ENCODE assay signal across 22 cellular contexts in the genomic region with DNA sequence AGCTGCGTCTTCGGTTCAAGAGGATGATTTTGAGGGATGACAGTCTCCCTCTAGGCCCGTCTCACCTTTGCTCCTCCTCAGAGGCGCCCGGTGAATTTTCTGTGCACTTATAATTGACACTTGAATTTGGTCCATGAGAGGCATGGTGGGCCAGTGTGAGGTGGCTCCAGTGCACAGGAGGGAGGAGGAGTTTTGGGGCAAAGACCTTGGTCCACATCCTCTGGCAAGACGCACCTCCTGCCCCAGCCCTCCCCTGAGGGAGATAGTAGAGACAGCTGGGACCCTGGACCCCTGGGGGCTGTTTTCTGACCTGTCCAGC. TPM values are rescaled to one million over a fixed set of nuclear protein-coding genes. Genes with fewer than 3 reads are reported as not detected.
DNase-seq lines count a peak whose midpoint lies in the region; ATAC-seq and TF ChIP-seq lines count a peak whose summit lies in the region.
"Had no signal": no experiment of that assay in that cellular context is flagged by ENCODE, and none has a peak within 500 bp of the region (broad histone marks: within the 10 kb centered on the region; RNA-seq: fewer than 3 reads in every experiment).

No MANE protein-coding gene starts in this region.

- BruUV-seq in Caco-2 (replicated peaks; lab: Mats Ljungman, UMichigan) = no TSS peak

- no peak for TF ChIP-seq CTCF in CD4-positive, alpha-beta T cell (IDR thresholded peaks at IDR 0.05)
- TF ChIP-seq CTCF in Caco-2 (IDR thresholded peaks at IDR 0.05; ENCODE audit: insufficient read depth in 1 of 2, low read depth in 1 of 2, low read length in 1 of 2, severe bottlenecking in 1 of 2, unreplicated experiment in 1 of 2) = no peak

- no peaks in the 10 kb centered on the region for H3K9me3 Mint-ChIP-seq in CD4-positive, alpha-beta T cell
- peaks cover 7% of the 10 kb centered on the region for H3K9me3 Mint-ChIP-seq in Caco-2 (ENCODE audit: unreplicated experiment)
- peaks cover 7% of the 10 kb centered on the region for H3K9me3 Mint-ChIP-seq in activated naive CD8-positive, alpha-beta T cell treated with anti-CD3 and anti-CD28 coated beads for 36 hours
- H3K9me3 Mint-ChIP-seq: activated B cell treated with CpG ODN at 0.5 μM for 24 hours; memory B cell; T-helper 1 cell treated with Interleukin-12 subunit alpha and Interleukin-12 subunit beta and Interleukin-4 antibody, amounts not matched to agents 30 μg/mL and 1 μg/mL, for 36 hours had no signal

- H3K4me3 Mint-ChIP-seq in CD4-positive, alpha-beta T cell = peak overlapping the region; percentile 31
- H3K4me3 Mint-ChIP-seq in Caco-2 (ENCODE audit: unreplicated experiment) = peak overlapping the region; percentile 24
- no peak overlapping the region for H3K4me3 Mint-ChIP-seq in activated naive CD8-positive, alpha-beta T cell treated with anti-CD3 and anti-CD28 coated beads for 36 hours
- H3K4me3 Mint-ChIP-seq: activated B cell treated with CpG ODN at 0.5 μM for 24 hours; activated CD8-positive, alpha-beta memory T cell treated with anti-CD3 and anti-CD28 coated beads, Interleukin-2, amount 10 ng/mL, durations not matched to agents 7 days and 5 days; memory B cell; T-helper 1 cell treated with Interleukin-12 subunit alpha and Interleukin-12 subunit beta and Interleukin-4 antibody, amounts not matched to agents 30 μg/mL and 1 μg/mL, for 36 hours had no signal

- H3K36me3 ChIP-seq in Caco-2 (ENCODE audit: control insufficient read depth, insufficient read depth, low read length) = no peaks in the 10 kb centered on the region; the same call in none of the 2 replicates
- H3K36me3 ChIP-seq in neuronal stem cell (replicated peaks in 1 of 2; ENCODE audit: control insufficient read depth in 2 of 2, insufficient read depth in 2 of 2, low read length in 2 of 2) = no peaks in the 10 kb centered on the region
- H3K36me3 ChIP-seq: Peyer's patch, SJSA1 had no signal

- H3K79me1 ChIP-seq in neuronal stem cell (ENCODE audit: low read depth, low read length) = no peaks in the 10 kb centered on the region

- no peak overlapping the region for H2AFZ ChIP-seq in neuronal stem cell (ENCODE audit: low read length)

- peaks cover 89% of the 10 kb centered on the region for H3K4me1 Mint-ChIP-seq in CD4-positive, alpha-beta T cell (ENCODE audit: low read depth)
- peaks cover 7% of the 10 kb centered on the region for H3K4me1 Mint-ChIP-seq in Caco-2 (ENCODE audit: low read depth, unreplicated experiment)
- peaks cover 78% of the 10 kb centered on the region for H3K4me1 Mint-ChIP-seq in activated naive CD8-positive, alpha-beta T cell treated with anti-CD3 and anti-CD28 coated beads for 36 hours

- no peak overlapping the region for H3K14ac ChIP-seq in neuronal stem cell (ENCODE audit: low read length)

- H2AK5ac ChIP-seq in neuronal stem cell (ENCODE audit: low read depth, low read length) = peak overlapping the region; percentile 51

- H2BK120ac ChIP-seq in neuronal stem cell (ENCODE audit: low read depth, low read length) = no peak overlapping the region

- H3K27me3 Mint-ChIP-seq in CD4-positive, alpha-beta T cell = no peaks in the 10 kb centered on the region
- H3K27me3 Mint-ChIP-seq in Caco-2 (ENCODE audit: insufficient read depth, unreplicated experiment) = no peaks in the 10 kb centered on the region
- no peaks in the 10 kb centered on the region for H3K27me3 Mint-ChIP-seq in activated naive CD8-positive, alpha-beta T cell treated with anti-CD3 and anti-CD28 coated beads for 36 hours
- H3K27me3 Mint-ChIP-seq: activated B cell treated with CpG ODN at 0.5 μM for 24 hours; activated CD8-positive, alpha-beta memory T cell treated with anti-CD3 and anti-CD28 coated beads, Interleukin-2, amount 10 ng/mL, durations not matched to agents 7 days and 5 days; memory B cell had no signal

- no peak overlapping the region for H3K4ac ChIP-seq in neuronal stem cell (ENCODE audit: low read length)

- H4K91ac ChIP-seq in neuronal stem cell (ENCODE audit: low read depth, low read length, poor library complexity) = no peak overlapping the region

- H3K4me1 ChIP-seq in Caco-2 (peaks cover 41% of the 10 kb centered on the region), neuronal stem cell (ENCODE audit: control insufficient read depth in 2 of 2, insufficient read depth in 1 of 2, low read depth in 1 of 2, low read length in 2 of 2) (peaks cover 6 to 11% of the 10 kb centered on the region in 2 donors)
- H3K4me1 ChIP-seq: SJSA1 had no signal

- H2BK12ac ChIP-seq in neuronal stem cell (ENCODE audit: low read length) = no peak overlapping the region

- H3K9me3 ChIP-seq in CD4-positive, alpha-beta T cell (ENCODE audit: control insufficient read depth, low read length) = no peaks in the 10 kb centered on the region
- H3K9me3 ChIP-seq in Caco-2 (peaks cover 13% of the 10 kb centered on the region), neuronal stem cell (replicated peaks in 1 of 2; ENCODE audit: control insufficient read depth in 2 of 2, insufficient read depth in 1 of 2, low read depth in 1 of 2, low read length in 2 of 2) (no peaks in the 10 kb centered on the region)
- H3K9me3 ChIP-seq: Peyer's patch, SJSA1 had no signal

- H3K4me2 ChIP-seq in neuronal stem cell (ENCODE audit: insufficient read depth, low read length, poor library complexity, severe bottlenecking) = no peak overlapping the region

- H2BK15ac ChIP-seq in neuronal stem cell (ENCODE audit: low read length) = peak overlapping the region; percentile 50

- intact Hi-C loops in CD4-positive, alpha-beta T cell (cut with DNase I, micrococcal nuclease) = no loop called here
- intact Hi-C loops in Caco-2 (cut with micrococcal nuclease; ENCODE audit: unreplicated experiment) = no loop called here

- no peak overlapping the region for H3K4me3 ChIP-seq in Caco-2 (ENCODE audit: low read depth, low read length)
- no peak overlapping the region for H3K4me3 ChIP-seq in neuronal stem cell (ENCODE audit: low read length in 2 of 2)
- H3K4me3 ChIP-seq: Peyer's patch, SJSA1 had no signal

- H3K27me3 ChIP-seq in CD4-positive, alpha-beta T cell (ENCODE audit: control insufficient read depth, insufficient read depth, low read length) = no peaks in the 10 kb centered on the region
- H3K27me3 ChIP-seq in Caco-2 (replicated peaks; ENCODE audit: control insufficient read depth, insufficient read depth, low read length) (no peaks in the 10 kb centered on the region), neuronal stem cell (ENCODE audit: control insufficient read depth in 3 of 3, insufficient read depth in 3 of 3, low read depth in 1 of 3, low read length in 3 of 3) (no peaks in the 10 kb centered on the region)
- H3K27me3 ChIP-seq: Peyer's patch had no signal

- WGBS in neuronal stem cell (ENCODE audit: extremely low coverage in 2 of 2, insufficient read length in 2 of 2, insufficient replicate concordance in 1 of 2), 2 donors = no CpG with 5 or more reads among the region's 6 CpGs

- H2BK5ac ChIP-seq in neuronal stem cell (ENCODE audit: low read length) = no peak overlapping the region

- CTCF ChIA-PET in CD4-positive, alpha-beta T cell (lab: Charles Lee) = interaction anchor here (0.9 to 1.3 kb wide), 2 partner anchors 11 to 28 kb away, joined by 3 read pairs; no protein-coding TSS in a partner anchor
- CTCF ChIA-PET in Caco-2 (lab: Charles Lee) = no interaction called here

- H4K8ac ChIP-seq in neuronal stem cell (ENCODE audit: low read depth, low read length) = no peak overlapping the region

- peak overlapping the region; percentile 52 for H3K27ac ChIP-seq in CD4-positive, alpha-beta T cell (ENCODE audit: low read depth, low read length)
- H3K27ac ChIP-seq in neuronal stem cell (replicated peaks; ENCODE audit: low read length) = no peak overlapping the region
- H3K27ac ChIP-seq: Peyer's patch, SJSA1 had no signal

- peak overlapping the region; percentile 27 for H3K18ac ChIP-seq in neuronal stem cell (ENCODE audit: low read length)

- H3K36me3 Mint-ChIP-seq in CD4-positive, alpha-beta T cell (ENCODE audit: low read depth) = peaks cover 96% of the 10 kb centered on the region
- H3K36me3 Mint-ChIP-seq in Caco-2 (ENCODE audit: insufficient read depth, unreplicated experiment) = peaks cover 63% of the 10 kb centered on the region
- peaks cover 65% of the 10 kb centered on the region for H3K36me3 Mint-ChIP-seq in activated naive CD8-positive, alpha-beta T cell treated with anti-CD3 and anti-CD28 coated beads for 36 hours

- peak overlapping the region; percentile 76 for H3K27ac Mint-ChIP-seq in CD4-positive, alpha-beta T cell
- H3K27ac Mint-ChIP-seq in Caco-2 (ENCODE audit: unreplicated experiment) = peak overlapping the region; percentile 99
- H3K27ac Mint-ChIP-seq in activated naive CD8-positive, alpha-beta T cell treated with anti-CD3 and anti-CD28 coated beads for 36 hours = peak overlapping the region; percentile 74
- H3K27ac Mint-ChIP-seq: activated CD8-positive, alpha-beta memory T cell treated with anti-CD3 and anti-CD28 coated beads, Interleukin-2, amount 10 ng/mL, durations not matched to agents 7 days and 5 days; memory B cell; T-helper 1 cell treated with Interleukin-12 subunit alpha and Interleukin-12 subunit beta and Interleukin-4 antibody, amounts not matched to agents 30 μg/mL and 1 μg/mL, for 36 hours had no signal

- no peak overlapping the region for H3K23ac ChIP-seq in neuronal stem cell (ENCODE audit: low read depth, low read length, poor library complexity)

- DNase-seq in CD4-positive, alpha-beta T cell = peak in 1 of 10 experiments; percentile 20
- DNase-seq in Caco-2 (no peak), neuronal stem cell (ENCODE audit: low spot score) (no peak)
- DNase-seq in activated naive CD8-positive, alpha-beta T cell treated with anti-CD3 and anti-CD28 coated beads for 36 hours = no peak
- no peak for DNase-seq in stimulated activated CD4-positive, alpha-beta T cell treated with anti-CD3 and anti-CD28 coated beads, Interleukin-4, amount 100 ng/mL, for 1 hour
- DNase-seq: activated B cell treated with CpG ODN at 0.5 μM for 24 hours; activated CD8-positive, alpha-beta memory T cell treated with anti-CD3 and anti-CD28 coated beads, Interleukin-2, amount 10 ng/mL, durations not matched to agents 7 days and 5 days; activated effector memory CD4-positive, alpha-beta T cell treated with Interleukin-2 at 50 U/mL for 16 hours; aorta; COR-L47; effector CD4-positive, alpha-beta T cell; NCI-H1105; NCI-H2081; stimulated activated naive CD4-positive, alpha-beta T cell treated with Interleukin-2 at 50 U/mL for 16 hours had no signal

- H3K9ac ChIP-seq in neuronal stem cell (ENCODE audit: low read depth, low read length, poor library complexity) = no peak overlapping the region

- ATAC-seq in CD4-positive, alpha-beta T cell (ENCODE audit: poor library complexity) = no peak
- ATAC-seq in HG02763 (IDR thresholded peaks at IDR 0.05; ENCODE audit: unreplicated experiment) (no peak), HG03045 (IDR thresholded peaks at IDR 0.05; ENCODE audit: unreplicated experiment) (no peak), HG03097 (IDR thresholded peaks at IDR 0.05; ENCODE audit: low FRiP score, unreplicated experiment) (no peak)
- ATAC-seq: activated CD8-positive, alpha-beta memory T cell treated with anti-CD3 and anti-CD28 coated beads, Interleukin-2, amount 10 ng/mL, durations not matched to agents 7 days and 5 days had no signal

- POLR2A ChIA-PET in CD4-positive, alpha-beta T cell (lab: Charles Lee) = interaction anchor here (0.7 to 1.4 kb wide), 4 partner anchors 11 to 89 kb away, joined by 3 to 8 read pairs (median 4); no protein-coding TSS in a partner anchor
- POLR2A ChIA-PET in Caco-2 (lab: Charles Lee) = no interaction called here

RNA-seq across cellular contexts. Expression of a gene that starts 28.1 kb away (rescaled TPM):
- total RNA-seq in CD4-positive, alpha-beta T cell = 10 to 100 TPM; 91.0 to 95.7 TPM
- total RNA-seq in Caco-2 (2022) = 25.7 and 26.6 TPM in 2 replicates
- total RNA-seq in activated naive CD8-positive, alpha-beta T cell treated with anti-CD3 and anti-CD28 coated beads for 36 hours = 10 to 100 TPM; 41.5 to 42.9 TPM
- polyA plus RNA-seq in neuronal stem cell (2013, experiment 1 of 2) = 0.47 TPM
- 0.44 TPM for polyA plus RNA-seq in neuronal stem cell (2013, experiment 2 of 2)
- total RNA-seq: glomerular endothelial cell, SJSA1 had no signal
